In genomic region chr6:29826271-29826670, GRCh38 we compare ENCODE assay signal across 1 cellular context.
TF ChIP-seq lines count a peak whose summit lies in the region.

No MANE protein-coding gene starts in this region.

TF ChIP-seq in HCT116, 20 proteins besides CTCF, POLR2A, EP300 and RAD21:
- TF ChIP-seq EZH2 (IDR thresholded peaks at IDR 0.05) = no peak
- 0 out of 2 replicates have a peak, but pooled peaks have one; percentile 23 for TF ChIP-seq SP1 (IDR thresholded peaks at IDR 0.05; ENCODE audit: low read depth)
- TF ChIP-seq MAX (IDR thresholded peaks at IDR 0.05) = peak; percentile 47; the same call in 1 of the 2 replicates
- 0 out of 2 replicates have a peak, but pooled peaks have one; percentile 26 for TF ChIP-seq CBX3 (IDR thresholded peaks at IDR 0.05; ENCODE audit: low read depth)
- TF ChIP-seq REST (IDR thresholded peaks at IDR 0.05; ENCODE audit: low read depth) = no peak
- no peak; the same call in 1 of the 2 replicates for TF ChIP-seq SRF (IDR thresholded peaks at IDR 0.05; ENCODE audit: low read depth)
- peak; percentile 48 for TF ChIP-seq JUND (IDR thresholded peaks at IDR 0.05)
- peak; percentile 80 for TF ChIP-seq FOSL1 (IDR thresholded peaks at IDR 0.05; ENCODE audit: low read depth)
